8 cellular contexts compared by ENCODE assay signal in the genomic region with DNA sequence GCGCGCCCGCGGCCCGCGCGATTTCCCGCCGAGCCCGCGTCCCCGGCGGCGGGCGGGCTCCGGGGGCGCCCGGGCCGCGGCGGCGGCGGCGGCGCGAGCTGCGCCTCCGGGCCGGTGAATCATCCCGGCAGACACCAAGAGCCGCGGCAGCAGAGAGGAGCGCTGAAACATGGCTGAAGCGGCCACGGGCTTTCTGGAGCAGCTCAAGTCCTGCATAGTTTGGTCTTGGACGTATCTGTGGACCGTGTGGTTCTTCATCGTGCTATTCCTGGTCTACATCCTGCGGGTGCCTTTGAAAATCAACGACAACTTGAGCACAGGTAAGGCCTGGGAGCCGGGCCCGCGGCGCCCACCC. TPM values are rescaled to one million over a fixed set of nuclear protein-coding genes. Genes with fewer than 3 reads are reported as not detected.
DNase-seq lines count a peak whose midpoint lies in the region; ATAC-seq lines count a peak whose summit lies in the region.

TSS of gene ST7 (plus strand) at position 130 of the 355 bp plus-strand sequence. CDS start at position 170, 40 bp downstream.

- ATAC-seq in GM18502 (IDR thresholded peaks at IDR 0.05; ENCODE audit: poor library complexity, unreplicated experiment) = peak; percentile 39
- peak; percentile 35 for ATAC-seq in HG02840 (IDR thresholded peaks at IDR 0.05; ENCODE audit: low FRiP score, unreplicated experiment)
- no peak for ATAC-seq in GM21786 (IDR thresholded peaks at IDR 0.05; ENCODE audit: unreplicated experiment)

- no peaks in the 10 kb centered on the region for H3K27me3 ChIP-seq in layer of hippocampus (ENCODE audit: control insufficient read depth, insufficient read depth, low read length)

- peak; percentile 34 to 75 for DNase-seq in NCI-H1930 (lab: John Stamatoyannopoulos, UW)
- peak; percentile 57 for DNase-seq in activated CD4-positive, alpha-beta T cell treated with anti-CD3 and anti-CD28 coated beads for 1 hour
- peak; percentile 40 for DNase-seq in cerebellum (ENCODE audit: low spot score)
- DNase-seq in stimulated activated CD4-positive, alpha-beta T cell treated with anti-CD3 and anti-CD28 coated beads, Interleukin-1b, Interleukin-23, amount 100 ng/mL, for 1 hour (ENCODE audit: low read depth in 2 of 2) = peak; percentile 9 to 33

- H3K27ac ChIP-seq in layer of hippocampus (ENCODE audit: low read depth, low read length) = peak within 1 kb of the TSS; percentile 91

RNA-seq across cellular contexts. Expression of gene ST7, which starts in this region (rescaled TPM):
- 50.1 TPM for total RNA-seq in cerebellum
